In the genomic region with DNA sequence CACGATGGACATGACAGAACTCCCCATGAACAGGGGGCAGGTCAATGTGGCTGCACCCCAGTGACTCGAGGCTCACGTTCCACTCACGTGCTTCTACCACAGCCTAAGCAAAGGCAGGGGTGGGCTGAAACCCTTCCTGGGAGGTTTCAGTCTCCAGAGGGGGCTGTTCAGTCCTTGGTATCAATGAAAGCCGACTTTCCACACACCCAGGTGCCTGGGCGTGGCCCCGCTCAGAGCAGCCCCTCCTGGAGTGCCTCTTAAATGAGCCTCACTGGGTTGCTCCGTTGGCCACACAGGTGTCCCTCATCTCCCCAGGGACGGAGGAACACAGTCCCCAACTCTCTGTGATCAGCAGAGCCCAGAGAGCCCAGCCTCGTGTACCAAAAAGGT, we compare ENCODE assay signal across 14 cellular contexts.
DNase-seq lines count a peak whose midpoint lies in the region; ATAC-seq and TF ChIP-seq lines count a peak whose summit lies in the region.
"Had no signal": no experiment of that assay in that cellular context is flagged by ENCODE, and none has a peak within 500 bp of the region (broad histone marks: within the 10 kb centered on the region; RNA-seq: fewer than 3 reads in every experiment).

No MANE protein-coding gene starts in this region.

- peaks cover 77% of the 10 kb centered on the region for H3K4me1 ChIP-seq in CD8-positive, alpha-beta T cell (ENCODE audit: insufficient read depth, low read length)
- no peaks in the 10 kb centered on the region for H3K4me1 ChIP-seq in body of pancreas
- H3K4me1 ChIP-seq: breast epithelium had no signal

- no peaks in the 10 kb centered on the region for H3K27me3 Mint-ChIP-seq in CD8-positive, alpha-beta T cell (ENCODE audit: low read depth)
- H3K27me3 Mint-ChIP-seq in activated CD8-positive, alpha-beta T cell treated with anti-CD3 and anti-CD28 coated beads for 36 hours, result no peaks in the 10 kb centered on the region
- peaks cover 0 to 10% (median 6%) of the 10 kb centered on the region in 3 donors for H3K27me3 Mint-ChIP-seq in immature natural killer cell (ENCODE audit: low read depth in 3 of 3)

- no peaks in the 10 kb centered on the region for H3K9me3 Mint-ChIP-seq in CD8-positive, alpha-beta T cell
- peaks cover 9% of the 10 kb centered on the region for H3K9me3 Mint-ChIP-seq in activated CD8-positive, alpha-beta T cell treated with anti-CD3 and anti-CD28 coated beads for 36 hours
- H3K9me3 Mint-ChIP-seq in immature natural killer cell, result no peaks in the 10 kb centered on the region

- intact Hi-C loops in CD8-positive, alpha-beta T cell (cut with DNase I, micrococcal nuclease), result loop anchor here in 1 of 2 experiments (1.0 to 10.0 kb wide), 2 partner anchors 8 to 265 kb away; a partner anchor contains a TSS
- intact Hi-C loops in activated CD8-positive, alpha-beta T cell treated with anti-CD3 and anti-CD28 coated beads for 36 hours (cut with micrococcal nuclease), result no loop called here
- intact Hi-C loops in body of pancreas (cut with DNase I), result no loop called here

- no peaks in the 10 kb centered on the region for H3K9me3 ChIP-seq in CD8-positive, alpha-beta T cell (ENCODE audit: low read length)
- H3K9me3 ChIP-seq in body of pancreas, result no peaks in the 10 kb centered on the region
- H3K9me3 ChIP-seq: breast epithelium, Caco-2, Peyer's patch had no signal

- peak overlapping the region; percentile 71 for H3K27ac ChIP-seq in CD8-positive, alpha-beta T cell (ENCODE audit: low read depth, low read length)
- no peak overlapping the region for H3K27ac ChIP-seq in body of pancreas

- peak overlapping the region; percentile 98 for H3K27ac Mint-ChIP-seq in CD8-positive, alpha-beta T cell
- H3K27ac Mint-ChIP-seq in activated CD8-positive, alpha-beta T cell treated with anti-CD3 and anti-CD28 coated beads for 36 hours, result peak overlapping the region; percentile 94
- peak overlapping the region; percentile 94 to 98 (median 96) for H3K27ac Mint-ChIP-seq in immature natural killer cell

- ATAC-seq in CD8-positive, alpha-beta T cell, result no peak
- peak; percentile 9 for ATAC-seq in activated CD8-positive, alpha-beta T cell treated with anti-CD3 and anti-CD28 coated beads for 36 hours
- ATAC-seq in body of pancreas, result no peak

- H3K4me3 ChIP-seq in CD8-positive, alpha-beta T cell (ENCODE audit: low read depth, low read length), result no peak overlapping the region
- H3K4me3 ChIP-seq in body of pancreas, result no peak overlapping the region
- H3K4me3 ChIP-seq: breast epithelium, Peyer's patch had no signal

- H3K36me3 Mint-ChIP-seq in CD8-positive, alpha-beta T cell, result peaks cover 21% of the 10 kb centered on the region
- H3K36me3 Mint-ChIP-seq in activated CD8-positive, alpha-beta T cell treated with anti-CD3 and anti-CD28 coated beads for 36 hours (ENCODE audit: low read depth), result peaks cover 80% of the 10 kb centered on the region
- peaks cover 0 to 5% (median 0%) of the 10 kb centered on the region in 3 donors for H3K36me3 Mint-ChIP-seq in immature natural killer cell

- peaks cover 8% of the 10 kb centered on the region for H3K36me3 ChIP-seq in CD8-positive, alpha-beta T cell (ENCODE audit: insufficient read depth, low read length)
- no peaks in the 10 kb centered on the region for H3K36me3 ChIP-seq in body of pancreas (replicated peaks in 1 of 2; ENCODE audit: insufficient read depth in 1 of 2, low read depth in 2 of 2)
- H3K36me3 ChIP-seq: breast epithelium had no signal

- POLR2A ChIA-PET in CD8-positive, alpha-beta T cell (lab: Charles Lee), result interaction anchor here (1.4 kb wide), 1 partner anchor 11 kb away, joined by 3 read pairs; no protein-coding TSS in a partner anchor
- POLR2A ChIA-PET in activated CD8-positive, alpha-beta T cell treated with anti-CD3 and anti-CD28 coated beads for 36 hours (lab: Charles Lee), result interaction anchor here (1.2 to 3.2 kb wide), 5 partner anchors 8 to 26 kb away, joined by 3 to 25 read pairs (median 6); no protein-coding TSS in a partner anchor

- H3K27me3 ChIP-seq in CD8-positive, alpha-beta T cell (ENCODE audit: insufficient read depth, low read length), result no peaks in the 10 kb centered on the region
- no peaks in the 10 kb centered on the region for H3K27me3 ChIP-seq in body of pancreas
- H3K27me3 ChIP-seq: breast epithelium, Peyer's patch had no signal

- no peak for TF ChIP-seq POLR2A in body of pancreas (IDR thresholded peaks at IDR 0.05)

- DNase-seq in CD8-positive, alpha-beta T cell, result peak in 1 of 7 experiments; percentile 37
- DNase-seq in activated CD8-positive, alpha-beta T cell treated with anti-CD3 and anti-CD28 coated beads for 36 hours, result no peak
- DNase-seq in immature natural killer cell (no peak), CD1c-positive myeloid dendritic cell (ENCODE audit: extremely low spot score) (no peak), body of pancreas (no peak), glomerular visceral epithelial cell (ENCODE audit: extremely low spot score) (no peak)
- DNase-seq in stimulated activated CD8-positive, alpha-beta memory T cell treated with anti-CD3 and anti-CD28 coated beads, Interleukin-4, amount 100 ng/mL, for 48 hours, result peak; percentile 46
- DNase-seq: activated CD8-positive, alpha-beta memory T cell treated with anti-CD3 and anti-CD28 coated beads, Interleukin-2, amount 50 U/mL, for 48 hours; Caco-2; MM.1S; NCI-H446 treated with DMSO at 0.1 percent for 48 hours; Peyer's patch; T1000 had no signal

- CTCF ChIA-PET in CD8-positive, alpha-beta T cell (lab: Charles Lee), result interaction anchor here (1.3 kb wide), 1 partner anchor 28 kb away, joined by 5 read pairs; no protein-coding TSS in a partner anchor
- CTCF ChIA-PET in activated CD8-positive, alpha-beta T cell treated with anti-CD3 and anti-CD28 coated beads for 36 hours (lab: Charles Lee), result interaction anchor here (0.9 kb wide), 1 partner anchor 8 kb away, joined by 5 read pairs; no protein-coding TSS in a partner anchor

- H3K4me1 Mint-ChIP-seq in CD8-positive, alpha-beta T cell (ENCODE audit: low read depth), result peaks cover 73% of the 10 kb centered on the region
- H3K4me1 Mint-ChIP-seq in activated CD8-positive, alpha-beta T cell treated with anti-CD3 and anti-CD28 coated beads for 36 hours (ENCODE audit: low read depth), result peaks cover 80% of the 10 kb centered on the region
- H3K4me1 Mint-ChIP-seq in immature natural killer cell, result peaks cover 34 to 45% of the 10 kb centered on the region in 2 donors

- H3K4me3 Mint-ChIP-seq in CD8-positive, alpha-beta T cell, result peak overlapping the region; percentile 64
- peak overlapping the region; percentile 74 for H3K4me3 Mint-ChIP-seq in activated CD8-positive, alpha-beta T cell treated with anti-CD3 and anti-CD28 coated beads for 36 hours
- H3K4me3 Mint-ChIP-seq in immature natural killer cell, result peak overlapping the region; percentile 41 to 82 (median 79)

- no peak for TF ChIP-seq CTCF in CD8-positive, alpha-beta T cell (IDR thresholded peaks at IDR 0.05)
- TF ChIP-seq CTCF in activated CD8-positive, alpha-beta T cell treated with anti-CD3 and anti-CD28 coated beads for 36 hours (IDR thresholded peaks at IDR 0.05), result no peak
- TF ChIP-seq CTCF in body of pancreas (IDR thresholded peaks at IDR 0.05), result no peak

- WGBS in body of pancreas, 2 donors, result 78 to 84% methylated on average over 7 to 9 of the region's 10 CpGs
